ENCODE assay signal across 8 cellular contexts in genomic region chr14:20662968-20663731, GRCh38. TPM values are rescaled to one million over a fixed set of nuclear protein-coding genes. Genes with fewer than 3 reads are reported as not detected.
DNase-seq lines count a peak whose midpoint lies in the region; ATAC-seq, FAIRE-seq and TF ChIP-seq lines count a peak whose summit lies in the region.

No MANE protein-coding gene starts in this region.

- peak overlapping the region; percentile 80 for H3K4me3 Mint-ChIP-seq in activated T-helper 2 cell treated with anti-CD3 and anti-CD28 coated beads, Interferon-gamma antibody, Interleukin-2, Interleukin-4, amounts not matched to agents 10 μg/mL and 5 μg/mL and 100 μg/mL, durations not matched to agents 14 hours and 24 hours and 36 hours (ENCODE audit: low read depth)

- peaks cover under 1% of the 10 kb centered on the region for H3K36me3 Mint-ChIP-seq in activated T-helper 2 cell treated with anti-CD3 and anti-CD28 coated beads, Interferon-gamma antibody, Interleukin-2, Interleukin-4, amounts not matched to agents 10 μg/mL and 5 μg/mL and 100 μg/mL, durations not matched to agents 14 hours and 24 hours and 36 hours (ENCODE audit: low read depth)

- intact Hi-C loops in activated T-helper 2 cell treated with anti-CD3 and anti-CD28 coated beads, Interferon-gamma antibody, Interleukin-2, Interleukin-4, amounts not matched to agents 10 μg/mL and 5 μg/mL and 100 μg/mL, durations not matched to agents 14 hours and 24 hours and 36 hours (cut with micrococcal nuclease) = loop anchor here (1.0 kb wide), 2 partner anchors 18 to 28 kb away; no protein-coding TSS in a partner anchor

- H3K9ac ChIP-seq in parathyroid adenoma = no peak overlapping the region

- peak overlapping the region in 1 of 4 donors; percentile 68 for H3K27ac ChIP-seq in Peyer's patch
- H3K27ac ChIP-seq in parathyroid adenoma = no peak overlapping the region
- H3K27ac ChIP-seq in upper lobe of left lung = no peak overlapping the region

- DNase-seq in A172 (ENCODE audit: low spot score) = peak; percentile 71
- no peak for DNase-seq in GM18507 (ENCODE audit: extremely low spot score, insufficient read length, low read depth)
- peak; percentile 73 to 88 (median 78) for DNase-seq in Peyer's patch
- DNase-seq in activated T-helper 2 cell treated with anti-CD3 and anti-CD28 coated beads, Interferon-gamma antibody, Interleukin-2, Interleukin-4, amounts not matched to agents 10 μg/mL and 5 μg/mL and 100 μg/mL, durations not matched to agents 14 hours and 24 hours and 36 hours (ENCODE audit: low spot score) = peak; percentile 77
- peak; percentile 65 for DNase-seq in glomerular visceral epithelial cell (ENCODE audit: extremely low spot score)
- peak in 1 of 2 donors; percentile 82 for DNase-seq in upper lobe of left lung

- H3K27me3 Mint-ChIP-seq in activated T-helper 2 cell treated with anti-CD3 and anti-CD28 coated beads, Interferon-gamma antibody, Interleukin-2, Interleukin-4, amounts not matched to agents 10 μg/mL and 5 μg/mL and 100 μg/mL, durations not matched to agents 14 hours and 24 hours and 36 hours (ENCODE audit: low read depth) = peaks cover 9% of the 10 kb centered on the region

- peak; percentile 86 for FAIRE-seq in GM18507 (lab: Jason Lieb, UNC)

- TF ChIP-seq CTCF in Peyer's patch (IDR thresholded peaks at IDR 0.05) = peak; percentile 66 to 71 (median 68)
- TF ChIP-seq CTCF in parathyroid adenoma (IDR thresholded peaks at IDR 0.05) = peak; percentile 71
- peak; percentile 57 to 76 (median 65) for TF ChIP-seq CTCF in upper lobe of left lung (IDR thresholded peaks at IDR 0.05)

- TF ChIP-seq EP300 in upper lobe of left lung (IDR thresholded peaks at IDR 0.05) = no peak

- peak overlapping the region; percentile 46 for H3K4me2 ChIP-seq in parathyroid adenoma (ENCODE audit: low read length)

- H3K27ac Mint-ChIP-seq in activated T-helper 2 cell treated with anti-CD3 and anti-CD28 coated beads, Interferon-gamma antibody, Interleukin-2, Interleukin-4, amounts not matched to agents 10 μg/mL and 5 μg/mL and 100 μg/mL, durations not matched to agents 14 hours and 24 hours and 36 hours = no peak overlapping the region

- no peaks in the 10 kb centered on the region for H3K9me3 ChIP-seq in Peyer's patch
- no peaks in the 10 kb centered on the region for H3K9me3 ChIP-seq in parathyroid adenoma (ENCODE audit: control insufficient read depth, low read length)
- H3K9me3 ChIP-seq in upper lobe of left lung = no peaks in the 10 kb centered on the region

- TF ChIP-seq POLR2A in Peyer's patch (IDR thresholded peaks at IDR 0.05) (no peak), upper lobe of left lung (IDR thresholded peaks at IDR 0.05) (no peak)

- H3K36me3 ChIP-seq in Peyer's patch = no peaks in the 10 kb centered on the region
- no peaks in the 10 kb centered on the region for H3K36me3 ChIP-seq in parathyroid adenoma (ENCODE audit: control insufficient read depth, insufficient read depth, low read length)
- no peaks in the 10 kb centered on the region for H3K36me3 ChIP-seq in upper lobe of left lung

- H2AFZ ChIP-seq in parathyroid adenoma = peak overlapping the region; percentile 72

- peaks cover 36% of the 10 kb centered on the region for H3K4me1 Mint-ChIP-seq in activated T-helper 2 cell treated with anti-CD3 and anti-CD28 coated beads, Interferon-gamma antibody, Interleukin-2, Interleukin-4, amounts not matched to agents 10 μg/mL and 5 μg/mL and 100 μg/mL, durations not matched to agents 14 hours and 24 hours and 36 hours (ENCODE audit: low read depth)

- ATAC-seq in HG03342 (IDR thresholded peaks at IDR 0.05; ENCODE audit: unreplicated experiment) = peak; percentile 52
- ATAC-seq in upper lobe of left lung (ENCODE audit: low FRiP score in 2 of 2) = peak; percentile 75 to 79

- WGBS in upper lobe of left lung, 2 donors = 3 to 5% methylated on average over 28 to 31 of the region's 31 CpGs

- H3K4me1 ChIP-seq in Peyer's patch (peaks cover 0 to 6% (median 0%) of the 10 kb centered on the region in 4 donors), parathyroid adenoma (no peaks in the 10 kb centered on the region), upper lobe of left lung (peaks cover 10 to 14% (median 11%) of the 10 kb centered on the region in 4 donors)

- peak overlapping the region; percentile 26 to 46 (median 34) for H3K4me3 ChIP-seq in Peyer's patch
- H3K4me3 ChIP-seq in parathyroid adenoma (ENCODE audit: low read depth, low read length) = no peak overlapping the region
- H3K4me3 ChIP-seq in upper lobe of left lung = peak overlapping the region in 3 of 4 donors; percentile 22 to 35 (median 33)

- peaks cover 1% of the 10 kb centered on the region for H3K9me3 Mint-ChIP-seq in activated T-helper 2 cell treated with anti-CD3 and anti-CD28 coated beads, Interferon-gamma antibody, Interleukin-2, Interleukin-4, amounts not matched to agents 10 μg/mL and 5 μg/mL and 100 μg/mL, durations not matched to agents 14 hours and 24 hours and 36 hours

- H3K79me2 ChIP-seq in parathyroid adenoma = no peaks in the 10 kb centered on the region

- H3K27me3 ChIP-seq in Peyer's patch (no peaks in the 10 kb centered on the region), parathyroid adenoma (ENCODE audit: control insufficient read depth, insufficient read depth, low read length) (no peaks in the 10 kb centered on the region), upper lobe of left lung (peaks cover 0 to 11% (median 4%) of the 10 kb centered on the region in 4 donors)

RNA-seq across cellular contexts. Expression of gene RNASE4, which starts 21.2 kb away (rescaled TPM):
- 0.91 and 1.1 TPM in 2 replicates for total RNA-seq in A172 (2014; rRNA removed; shearing (Covaris generic))
- total RNA-seq in Peyer's patch = 10 to 100 TPM in 3 of 4 donors, 1 to 10 TPM in 1; 5.8 to 51.7 (median 33.6) TPM
- total RNA-seq in activated T-helper 2 cell treated with anti-CD3 and anti-CD28 coated beads, Interferon-gamma antibody, Interleukin-2, Interleukin-4, amounts not matched to agents 10 μg/mL and 5 μg/mL and 100 μg/mL, durations not matched to agents 14 hours and 24 hours and 36 hours = 0.73 and 1.1 TPM in 2 replicates
- total RNA-seq in upper lobe of left lung = 100 to 1,000 TPM in 1 of 6 donors, 10 to 100 TPM in 5; 14.7 to 108 (median 26.7) TPM

RNA-seq across cellular contexts. Expression of gene OR6S1, which starts 21.7 kb away (rescaled TPM):
- not detected in 2 replicates for total RNA-seq in A172 (2014; rRNA removed; shearing (Covaris generic))
- not detected for total RNA-seq in Peyer's patch
- total RNA-seq in activated T-helper 2 cell treated with anti-CD3 and anti-CD28 coated beads, Interferon-gamma antibody, Interleukin-2, Interleukin-4, amounts not matched to agents 10 μg/mL and 5 μg/mL and 100 μg/mL, durations not matched to agents 14 hours and 24 hours and 36 hours = not detected in 2 replicates
- total RNA-seq in upper lobe of left lung = not detected

RNA-seq across cellular contexts. Expression of gene ANG, which starts 25.4 kb away (rescaled TPM):
- 0.07 and 0.17 TPM in 2 replicates for total RNA-seq in A172 (2014; rRNA removed; shearing (Covaris generic))
- 10 to 100 TPM; 19.6 to 22.3 (median 20.0) TPM for total RNA-seq in Peyer's patch
- 0.68 and 0.92 TPM in 2 replicates for total RNA-seq in activated T-helper 2 cell treated with anti-CD3 and anti-CD28 coated beads, Interferon-gamma antibody, Interleukin-2, Interleukin-4, amounts not matched to agents 10 μg/mL and 5 μg/mL and 100 μg/mL, durations not matched to agents 14 hours and 24 hours and 36 hours
- 10 to 100 TPM; 16.8 to 47.4 (median 29.5) TPM for total RNA-seq in upper lobe of left lung
